In the genomic region with DNA sequence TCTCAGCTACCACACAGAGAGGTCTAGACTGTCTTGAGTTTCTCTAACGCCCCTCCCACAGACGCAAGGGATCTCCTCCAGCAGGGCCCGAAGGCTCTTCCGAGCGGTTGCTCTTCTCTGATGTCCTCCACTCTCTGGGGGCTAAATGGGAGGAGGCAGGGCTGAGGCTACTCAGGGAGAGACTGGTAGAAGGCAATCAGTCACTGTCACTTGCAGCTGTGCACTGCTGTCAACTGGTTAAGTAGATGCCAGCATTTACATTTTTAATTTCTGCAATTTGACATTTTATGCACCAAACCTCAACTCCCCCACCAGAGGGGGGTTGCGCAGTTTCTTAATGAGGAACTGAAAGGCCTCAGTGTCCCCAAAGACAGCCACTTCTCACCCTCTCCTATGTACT, we compare ENCODE assay signal across 34 cellular contexts.
"Had no signal": no experiment of that assay in that cellular context is flagged by ENCODE, and none has a peak within 500 bp of the region (broad histone marks: within the 10 kb centered on the region; RNA-seq: fewer than 3 reads in every experiment).

No MANE protein-coding gene starts in this region.

- H3K4me3 Mint-ChIP-seq: activated CD4-positive, alpha-beta memory T cell treated with anti-CD3 and anti-CD28 coated beads, Interleukin-2, amount 10 ng/mL, durations not matched to agents 7 days and 5 days; activated CD8-positive, alpha-beta memory T cell treated with anti-CD3 and anti-CD28 coated beads, Interleukin-2, amount 10 ng/mL, durations not matched to agents 7 days and 5 days; activated naive CD4-positive, alpha-beta T cell treated with anti-CD3 and anti-CD28 coated beads, Interleukin-2, amount 50 U/mL, for 24 hours; activated naive CD8-positive, alpha-beta T cell treated with anti-CD3 and anti-CD28 coated beads, Interleukin-2, amount 10 ng/mL, durations not matched to agents 7 days and 5 days had no signal

- H3K27ac Mint-ChIP-seq: activated CD4-positive, alpha-beta memory T cell treated with anti-CD3 and anti-CD28 coated beads, Interleukin-2, amount 10 ng/mL, durations not matched to agents 7 days and 5 days; activated CD8-positive, alpha-beta memory T cell treated with anti-CD3 and anti-CD28 coated beads, Interleukin-2, amount 10 ng/mL, durations not matched to agents 7 days and 5 days; activated naive CD4-positive, alpha-beta T cell treated with anti-CD3 and anti-CD28 coated beads, Interleukin-2, amount 50 U/mL, for 24 hours; activated naive CD8-positive, alpha-beta T cell treated with anti-CD3 and anti-CD28 coated beads, Interleukin-2, amount 10 ng/mL, durations not matched to agents 7 days and 5 days; activated T-helper 2 cell treated with anti-CD3 and anti-CD28 coated beads, Interferon-gamma antibody, Interleukin-2, Interleukin-4, amounts not matched to agents 10 μg/mL and 5 μg/mL and 100 μg/mL, durations not matched to agents 14 hours and 24 hours and 36 hours had no signal

- H3K36me3 Mint-ChIP-seq: activated CD8-positive, alpha-beta memory T cell treated with anti-CD3 and anti-CD28 coated beads, Interleukin-2, amount 10 ng/mL, durations not matched to agents 7 days and 5 days; activated naive CD4-positive, alpha-beta T cell treated with anti-CD3 and anti-CD28 coated beads, Interleukin-2, amount 50 U/mL, for 24 hours had no signal

- H3K36me3 ChIP-seq: breast epithelium, WERI-Rb-1 had no signal

- H3K27ac ChIP-seq: body of pancreas, breast epithelium, WERI-Rb-1 had no signal

- H3K4me1 ChIP-seq: body of pancreas, breast epithelium had no signal

- ATAC-seq: activated CD8-positive, alpha-beta memory T cell treated with anti-CD3 and anti-CD28 coated beads, Interleukin-2, amount 10 ng/mL, durations not matched to agents 7 days and 5 days; body of pancreas had no signal

- H3K27me3 ChIP-seq: body of pancreas, breast epithelium had no signal

- H3K4me3 ChIP-seq: body of pancreas, breast epithelium had no signal

- H3K9me3 ChIP-seq: body of pancreas, breast epithelium had no signal

- H3K9me3 Mint-ChIP-seq: activated CD4-positive, alpha-beta memory T cell treated with anti-CD3 and anti-CD28 coated beads, Interleukin-2, amount 10 ng/mL, durations not matched to agents 7 days and 5 days; activated naive CD4-positive, alpha-beta T cell treated with anti-CD3 and anti-CD28 coated beads, Interleukin-2, amount 50 U/mL, for 24 hours; activated naive CD8-positive, alpha-beta T cell treated with anti-CD3 and anti-CD28 coated beads, Interleukin-2, amount 10 ng/mL, durations not matched to agents 7 days and 5 days; activated T-helper 2 cell treated with anti-CD3 and anti-CD28 coated beads, Interferon-gamma antibody, Interleukin-2, Interleukin-4, amounts not matched to agents 10 μg/mL and 5 μg/mL and 100 μg/mL, durations not matched to agents 14 hours and 24 hours and 36 hours had no signal

- H3K27me3 Mint-ChIP-seq: activated CD4-positive, alpha-beta memory T cell treated with anti-CD3 and anti-CD28 coated beads, Interleukin-2, amount 10 ng/mL, durations not matched to agents 7 days and 5 days had no signal

- DNase-seq: activated CD4-positive, alpha-beta memory T cell treated with anti-CD3 and anti-CD28 coated beads, Interleukin-2, amount 10 ng/mL, durations not matched to agents 7 days and 5 days; activated CD4-positive, alpha-beta T cell treated with anti-CD3 and anti-CD28 coated beads for 1 hour; activated CD4-positive, alpha-beta T cell treated with anti-CD3 and anti-CD28 coated beads for 48 hours; activated CD4-positive, CD25-positive, alpha-beta regulatory T cell; activated CD8-positive, alpha-beta memory T cell treated with anti-CD3 and anti-CD28 coated beads for 24 hours; activated CD8-positive, alpha-beta memory T cell treated with anti-CD3 and anti-CD28 coated beads, Interleukin-2, amount 10 ng/mL, durations not matched to agents 7 days and 5 days; activated gamma-delta T cell; activated naive CD4-positive, alpha-beta T cell treated with Interleukin-2 at 50 U/mL for 16 hours; activated naive CD8-positive, alpha-beta T cell treated with anti-CD3 and anti-CD28 coated beads, Interleukin-2, amount 10 ng/mL, durations not matched to agents 7 days and 5 days; activated T-cell treated with anti-CD3 and anti-CD28 coated beads, Interleukin-2, amount 50 U/mL, for 1 hour; body of pancreas; KG1; MM.1S; NCI-H1092 treated with DMSO at 0.1 percent for 48 hours; NCI-H1417; NCI-H146; NCI-H187; NCI-H2029 treated with DMSO at 0.1 percent for 48 hours; NCI-H2107; NCI-H2171; NCI-H510A; NCI-H526; NCI-H748 treated with DMSO at 0.1 percent for 48 hours; NK-92 treated with Interleukin-12 subunit alpha and Interleukin-12 subunit beta, amount 100 ng/mL, for 24 hours; OCI-M1; Right ventricle myocardium superior; SW 1271; T-helper 1 cell; T-helper 2 cell; T-helper 9 cell; WERI-Rb-1 had no signal

- H3K4me1 Mint-ChIP-seq: activated naive CD4-positive, alpha-beta T cell treated with anti-CD3 and anti-CD28 coated beads, Interleukin-2, amount 50 U/mL, for 24 hours had no signal
